Comparison of ENCODE assay signal across 23 cellular contexts in genomic region chr17:60138769-60139437, GRCh38. TPM values are rescaled to one million over a fixed set of nuclear protein-coding genes. Genes with fewer than 3 reads are reported as not detected.
A peak's percentile ranks its signal among the peaks of the same experiment; 100 is the strongest.
DNase-seq lines count a peak whose midpoint lies in the region; ATAC-seq and TF ChIP-seq lines count a peak whose summit lies in the region.
"Had no signal": no experiment of that assay in that cellular context is flagged by ENCODE, and none has a peak within 500 bp of the region (broad histone marks: within the 10 kb centered on the region; RNA-seq: fewer than 3 reads in every experiment).

No MANE protein-coding gene starts in this region.

- no peaks in the 10 kb centered on the region for H3K9me3 ChIP-seq in BLaER1
- no peaks in the 10 kb centered on the region for H3K9me3 ChIP-seq in HUES6 (ENCODE audit: control insufficient read depth, insufficient read depth, low read depth, low read length)
- H3K9me3 ChIP-seq in hepatocyte (ENCODE audit: low read depth) = no peaks in the 10 kb centered on the region
- peaks cover 0 to 3% of the 10 kb centered on the region in 2 donors for H3K9me3 ChIP-seq in neuronal stem cell (replicated peaks in 1 of 2; ENCODE audit: control insufficient read depth in 2 of 2, insufficient read depth in 1 of 2, low read depth in 1 of 2, low read length in 2 of 2)
- H3K9me3 ChIP-seq: right atrium auricular region, thoracic aorta had no signal

- H3K4me1 ChIP-seq in BLaER1 (peaks cover 61% of the 10 kb centered on the region), HUES6 (ENCODE audit: control insufficient read depth, insufficient read depth, low read length) (peaks cover 25% of the 10 kb centered on the region), hepatocyte (ENCODE audit: insufficient read depth) (peaks cover 14% of the 10 kb centered on the region), neuronal stem cell (ENCODE audit: control insufficient read depth in 2 of 2, insufficient read depth in 1 of 2, low read depth in 1 of 2, low read length in 2 of 2) (peaks cover 24 to 33% of the 10 kb centered on the region in 2 donors)

- H3K27me3 ChIP-seq in BLaER1 = peaks cover 44% of the 10 kb centered on the region
- H3K27me3 ChIP-seq in HUES6 (ENCODE audit: control insufficient read depth, insufficient read depth, low read length) = peaks cover 88% of the 10 kb centered on the region
- H3K27me3 ChIP-seq in hepatocyte = peaks cover 50% of the 10 kb centered on the region
- peaks cover 26 to 43% (median 38%) of the 10 kb centered on the region in 3 experiments for H3K27me3 ChIP-seq in neuronal stem cell (ENCODE audit: control insufficient read depth in 3 of 3, insufficient read depth in 3 of 3, low read depth in 1 of 3, low read length in 3 of 3)

- H4K91ac ChIP-seq in neuronal stem cell (ENCODE audit: low read depth, low read length, poor library complexity) = no peak overlapping the region

- H2BK120ac ChIP-seq in neuronal stem cell (ENCODE audit: low read depth, low read length) = no peak overlapping the region

- ATAC-seq in activated T-cell treated with anti-CD3 and anti-CD28 coated beads, Interleukin-2, amount 50 U/mL, for 72 hours (replicated peaks in 1 of 2) = no peak
- no peak for ATAC-seq in GM18861 (IDR thresholded peaks at IDR 0.05; ENCODE audit: unreplicated experiment)
- ATAC-seq: activated T-helper 17 cell treated with anti-CD3 and anti-CD28 coated beads, Interleukin-2, amount 50 U/mL, for 72 hours had no signal

- no peak overlapping the region for H2BK5ac ChIP-seq in neuronal stem cell (ENCODE audit: low read length)

- H2AFZ ChIP-seq in hepatocyte (no peak overlapping the region), neuronal stem cell (ENCODE audit: low read length) (no peak overlapping the region)
- H2AFZ ChIP-seq: PC-9 had no signal

- H3K18ac ChIP-seq in neuronal stem cell (ENCODE audit: low read length) = peak overlapping the region; percentile 40

- H3K79me1 ChIP-seq in neuronal stem cell (ENCODE audit: low read depth, low read length) = no peaks in the 10 kb centered on the region

- peak overlapping the region; percentile 87 for H3K4me2 ChIP-seq in BLaER1
- peak overlapping the region; percentile 88 for H3K4me2 ChIP-seq in hepatocyte
- peak overlapping the region; percentile 67 for H3K4me2 ChIP-seq in neuronal stem cell (ENCODE audit: insufficient read depth, low read length, poor library complexity, severe bottlenecking)
- H3K4me2 ChIP-seq: PC-9 had no signal

- no peak for TF ChIP-seq CTCF in hepatocyte (IDR thresholded peaks at IDR 0.05; ENCODE audit: poor library complexity)

- no peaks in the 10 kb centered on the region for H3K9me2 ChIP-seq in hepatocyte (replicated peaks; ENCODE audit: insufficient read depth)

- no peak overlapping the region for H4K8ac ChIP-seq in neuronal stem cell (ENCODE audit: low read depth, low read length)

- H3K14ac ChIP-seq in neuronal stem cell (ENCODE audit: low read length) = peak overlapping the region; percentile 65

- DNase-seq in hepatocyte (ENCODE audit: low spot score) = no peak
- DNase-seq in neuronal stem cell (ENCODE audit: low spot score) = no peak
- DNase-seq in activated T-cell treated with anti-CD3 and anti-CD28 coated beads, Interleukin-2, amount 50 U/mL, for 72 hours = no peak
- DNase-seq in AML-193 (lab: John Stamatoyannopoulos, UW) = no peak
- DNase-seq in 8988T = no peak
- DNase-seq: cerebellar nuclear complex; NCI-H1694; NCI-H2171 treated with DMSO at 0.1 percent for 48 hours; NCI-H524; NK-92 treated with Interleukin-12 subunit alpha and Interleukin-12 subunit beta, amount 100 ng/mL, for 24 hours had no signal

- H3K23ac ChIP-seq in neuronal stem cell (ENCODE audit: low read depth, low read length, poor library complexity) = peak overlapping the region; percentile 46

- H4K20me1 ChIP-seq in BLaER1 (peaks cover 35% of the 10 kb centered on the region), hepatocyte (ENCODE audit: insufficient read depth, poor library complexity, severe bottlenecking) (no peaks in the 10 kb centered on the region)

- H3K79me2 ChIP-seq in hepatocyte = no peaks in the 10 kb centered on the region

- H3K36me3 ChIP-seq in BLaER1 (no peaks in the 10 kb centered on the region), HUES6 (ENCODE audit: control insufficient read depth, insufficient read depth, low read length) (no peaks in the 10 kb centered on the region), hepatocyte (replicated peaks; ENCODE audit: insufficient read depth, low read depth) (no peaks in the 10 kb centered on the region), neuronal stem cell (replicated peaks in 1 of 2; ENCODE audit: control insufficient read depth in 2 of 2, insufficient read depth in 2 of 2, low read length in 2 of 2) (no peaks in the 10 kb centered on the region)
- H3K36me3 ChIP-seq: right atrium auricular region, thoracic aorta had no signal

- H3K4me1 Mint-ChIP-seq in activated T-cell treated with anti-CD3 and anti-CD28 coated beads, Interleukin-2, amount 50 U/mL, for 72 hours (ENCODE audit: low read depth) = peaks cover 47% of the 10 kb centered on the region

- H2BK12ac ChIP-seq in neuronal stem cell (ENCODE audit: low read length) = peak overlapping the region; percentile 68

- no peak overlapping the region for H2AK5ac ChIP-seq in neuronal stem cell (ENCODE audit: low read depth, low read length)

- H3K27ac ChIP-seq in BLaER1 (no peak overlapping the region), HUES6 (ENCODE audit: low read depth, low read length) (no peak overlapping the region), hepatocyte (no peak overlapping the region), neuronal stem cell (replicated peaks; ENCODE audit: low read length) (no peak overlapping the region)
- H3K27ac ChIP-seq: epithelial cell of prostate, PC-9, right atrium auricular region, thoracic aorta had no signal

- H3K4ac ChIP-seq in neuronal stem cell (ENCODE audit: low read length) = no peak overlapping the region

- H3K27me3 Mint-ChIP-seq in activated T-cell treated with anti-CD3 and anti-CD28 coated beads, Interleukin-2, amount 50 U/mL, for 72 hours (ENCODE audit: low read depth) = peaks cover 73% of the 10 kb centered on the region

- peak overlapping the region in 1 of 2 donors; percentile 60 for H3K4me3 Mint-ChIP-seq in activated T-cell treated with anti-CD3 and anti-CD28 coated beads, Interleukin-2, amount 50 U/mL, for 72 hours
- H3K4me3 Mint-ChIP-seq: activated CD8-positive, alpha-beta memory T cell treated with anti-CD3 and anti-CD28 coated beads, Interleukin-2, amount 10 ng/mL, durations not matched to agents 7 days and 5 days; activated naive CD8-positive, alpha-beta T cell treated with anti-CD3 and anti-CD28 coated beads for 36 hours; activated T-helper 17 cell treated with anti-CD3 and anti-CD28 coated beads, Interleukin-2, amount 50 U/mL, for 72 hours; T-helper 2 cell treated with Interferon-gamma antibody and Interleukin-4, amounts not matched to agents 5 μg/mL and 100 μg/mL, for 36 hours had no signal

- no peak overlapping the region for H3K27ac Mint-ChIP-seq in activated T-cell treated with anti-CD3 and anti-CD28 coated beads, Interleukin-2, amount 50 U/mL, for 72 hours
- H3K27ac Mint-ChIP-seq: activated CD8-positive, alpha-beta memory T cell treated with anti-CD3 and anti-CD28 coated beads, Interleukin-2, amount 10 ng/mL, durations not matched to agents 7 days and 5 days; activated naive CD8-positive, alpha-beta T cell treated with anti-CD3 and anti-CD28 coated beads for 36 hours; activated T-helper 17 cell treated with anti-CD3 and anti-CD28 coated beads, Interleukin-2, amount 50 U/mL, for 72 hours; T-helper 2 cell treated with Interferon-gamma antibody and Interleukin-4, amounts not matched to agents 5 μg/mL and 100 μg/mL, for 36 hours had no signal

- peak overlapping the region; percentile 81 for H2BK15ac ChIP-seq in neuronal stem cell (ENCODE audit: low read length)

- 34% methylated on average over 47 of the region's 48 CpGs for WGBS in hepatocyte (ENCODE audit: low lambda C conversion rate, missing lambda C conversion rate)
- WGBS in neuronal stem cell (ENCODE audit: extremely low coverage in 2 of 2, insufficient read length in 2 of 2, insufficient replicate concordance in 1 of 2), 2 donors = no CpG with 5 or more reads among the region's 48 CpGs

- H3K9me3 Mint-ChIP-seq in activated T-cell treated with anti-CD3 and anti-CD28 coated beads, Interleukin-2, amount 50 U/mL, for 72 hours = peaks cover 0 to 1% of the 10 kb centered on the region in 2 donors
- H3K9me3 Mint-ChIP-seq: activated T-helper 17 cell treated with anti-CD3 and anti-CD28 coated beads, Interleukin-2, amount 50 U/mL, for 72 hours; T-helper 2 cell treated with Interferon-gamma antibody and Interleukin-4, amounts not matched to agents 5 μg/mL and 100 μg/mL, for 36 hours had no signal

- H3K36me3 Mint-ChIP-seq in activated T-cell treated with anti-CD3 and anti-CD28 coated beads, Interleukin-2, amount 50 U/mL, for 72 hours (ENCODE audit: insufficient read depth in 2 of 2) = peaks cover 4 to 8% of the 10 kb centered on the region in 2 donors
- H3K36me3 Mint-ChIP-seq: activated CD8-positive, alpha-beta memory T cell treated with anti-CD3 and anti-CD28 coated beads, Interleukin-2, amount 10 ng/mL, durations not matched to agents 7 days and 5 days; CD4-positive, CD25-positive, alpha-beta regulatory T cell had no signal

- H3K9ac ChIP-seq in BLaER1 (no peak overlapping the region), HUES6 (ENCODE audit: low read length) (no peak overlapping the region), neuronal stem cell (ENCODE audit: low read depth, low read length, poor library complexity) (no peak overlapping the region)

- no peak overlapping the region for H3K4me3 ChIP-seq in BLaER1
- H3K4me3 ChIP-seq in HUES6 (ENCODE audit: low read depth, low read length) = peak overlapping the region; percentile 46
- no peak overlapping the region for H3K4me3 ChIP-seq in hepatocyte
- H3K4me3 ChIP-seq in neuronal stem cell (ENCODE audit: low read length in 2 of 2) = no peak overlapping the region
- H3K4me3 ChIP-seq: PC-9 had no signal

RNA-seq across cellular contexts. Expression of gene CA4, which starts 10.9 kb away (rescaled TPM):
- 1.2 and 1.9 TPM in 2 replicates for total RNA-seq in hepatocyte
- polyA plus RNA-seq in hepatocyte = 6.1 and 9.8 TPM in 2 replicates
- 24.1 TPM for polyA plus RNA-seq in neuronal stem cell (2013, experiment 1 of 2)
- 21.4 TPM for polyA plus RNA-seq in neuronal stem cell (2013, experiment 2 of 2)
- total RNA-seq in activated T-cell treated with anti-CD3 and anti-CD28 coated beads, Interleukin-2, amount 50 U/mL, for 72 hours = not detected
- total RNA-seq: activated CD8-positive, alpha-beta memory T cell treated with anti-CD3 and anti-CD28 coated beads, Interleukin-2, amount 10 ng/mL, durations not matched to agents 7 days and 5 days; activated naive CD8-positive, alpha-beta T cell treated with anti-CD3 and anti-CD28 coated beads for 36 hours; activated T-helper 17 cell treated with anti-CD3 and anti-CD28 coated beads, Interleukin-2, amount 50 U/mL, for 72 hours; CD4-positive, CD25-positive, alpha-beta regulatory T cell; kidney epithelial cell; PC-9 had no signal
- polyA plus RNA-seq: CD4-positive, CD25-positive, alpha-beta regulatory T cell had no signal
